8 cellular contexts compared by ENCODE assay signal in genomic region chr19:7829162-7829520, GRCh38. TPM values are rescaled to one million over a fixed set of nuclear protein-coding genes. Genes with fewer than 3 reads are reported as not detected.
DNase-seq lines count a peak whose midpoint lies in the region; ATAC-seq and TF ChIP-seq lines count a peak whose summit lies in the region.

No MANE protein-coding gene starts in this region.

- H3K27ac ChIP-seq in GM23338 (ENCODE audit: low read depth) (no peak overlapping the region), WERI-Rb-1 (peak overlapping the region; percentile 56), gastroesophageal sphincter (peak overlapping the region in 3 of 4 donors; percentile 52 to 62 (median 53)), skeletal muscle tissue (ENCODE audit: low read depth, low read length) (peak overlapping the region; percentile 23)

- H2AFZ ChIP-seq in GM23338, result peak overlapping the region; percentile 92; the same call in 1 of the 2 replicates

- no peaks in the 10 kb centered on the region for H3K79me2 ChIP-seq in GM23338 (replicated peaks; ENCODE audit: insufficient read depth)

- no peaks in the 10 kb centered on the region; the same call in 2 of the 3 replicates for H3K9me3 Mint-ChIP-seq in GM23338

- no peak for TF ChIP-seq POLR2A in gastroesophageal sphincter (IDR thresholded peaks at IDR 0.05)

- H3K4me3 Mint-ChIP-seq in GM23338, result peak overlapping the region; percentile 93

- H3K4me3 ChIP-seq in GM23338 (peak overlapping the region; percentile 60), WERI-Rb-1 (ENCODE audit: low read depth, low read length) (peak overlapping the region; percentile 73), gastroesophageal sphincter (peak overlapping the region in 1 of 2 donors; percentile 96), skeletal muscle tissue (ENCODE audit: low read length in 3 of 3) (peak overlapping the region; percentile 54 to 62 (median 58))

- DNase-seq in GM23338 (ENCODE audit: low spot score), result no peak
- DNase-seq in WERI-Rb-1, result no peak
- no peak for DNase-seq in mucosa of gallbladder (ENCODE audit: low spot score)
- DNase-seq in hepatic stellate cell (ENCODE audit: low spot score), result no peak

- H3K9me3 ChIP-seq in WERI-Rb-1 (ENCODE audit: severe bottlenecking), result no peaks in the 10 kb centered on the region
- H3K9me3 ChIP-seq in gastroesophageal sphincter, result no peaks in the 10 kb centered on the region
- H3K9me3 ChIP-seq in skeletal muscle tissue (ENCODE audit: control insufficient read depth in 3 of 3, low read length in 3 of 3), result no peaks in the 10 kb centered on the region

- H3K4me1 ChIP-seq in GM23338 (ENCODE audit: insufficient read depth) (peaks cover 8% of the 10 kb centered on the region), gastroesophageal sphincter (peaks cover 0 to 42% (median 14%) of the 10 kb centered on the region in 3 donors), skeletal muscle tissue (ENCODE audit: control insufficient read depth in 3 of 3, insufficient read depth in 3 of 3, low read length in 3 of 3) (peaks cover 16 to 24% (median 23%) of the 10 kb centered on the region in 3 donors)

- TF ChIP-seq EP300 in gastroesophageal sphincter (IDR thresholded peaks at IDR 0.05), result no peak

- H3K9me2 ChIP-seq in GM23338 (ENCODE audit: insufficient read depth), result no peaks in the 10 kb centered on the region

- H4K20me1 ChIP-seq in GM23338 (replicated peaks; ENCODE audit: insufficient read depth), result no peaks in the 10 kb centered on the region

- peak overlapping the region; percentile 93 for H3K27ac Mint-ChIP-seq in GM23338

- H3K27me3 ChIP-seq in GM23338 (ENCODE audit: insufficient read depth), result 0 out of 2 replicates have a peak, but pooled peaks cover 6% of the 10 kb centered on the region
- no peaks in the 10 kb centered on the region for H3K27me3 ChIP-seq in WERI-Rb-1 (ENCODE audit: insufficient read depth, low read depth, severe bottlenecking)
- H3K27me3 ChIP-seq in gastroesophageal sphincter, result peaks cover 17% of the 10 kb centered on the region
- peaks cover 0 to 5% (median 0%) of the 10 kb centered on the region in 3 donors for H3K27me3 ChIP-seq in skeletal muscle tissue (ENCODE audit: control insufficient read depth in 3 of 3, insufficient read depth in 3 of 3, low read length in 3 of 3)

- peak overlapping the region; percentile 84 for H3K4me2 ChIP-seq in GM23338

- peaks cover 26% of the 10 kb centered on the region for H3K27me3 Mint-ChIP-seq in GM23338 (ENCODE audit: insufficient read depth, low read depth, poor library complexity)

- H3K36me3 Mint-ChIP-seq in GM23338 (ENCODE audit: low read depth), result no peaks in the 10 kb centered on the region

- H3K36me3 ChIP-seq in GM23338 (ENCODE audit: insufficient read depth) (no peaks in the 10 kb centered on the region), WERI-Rb-1 (no peaks in the 10 kb centered on the region; the same call in 1 of the 2 replicates), gastroesophageal sphincter (no peaks in the 10 kb centered on the region), skeletal muscle tissue (ENCODE audit: control insufficient read depth in 3 of 3, insufficient read depth in 3 of 3, low read length in 3 of 3) (no peaks in the 10 kb centered on the region)

- peak; percentile 36 for ATAC-seq in GM23338
- ATAC-seq in gastroesophageal sphincter, result no peak
- ATAC-seq in HG03025 (IDR thresholded peaks at IDR 0.05; ENCODE audit: low FRiP score, unreplicated experiment), result no peak
- ATAC-seq in GM18868 (IDR thresholded peaks at IDR 0.05; ENCODE audit: unreplicated experiment), result no peak

- WGBS in gastroesophageal sphincter (ENCODE audit: low coverage in 1 of 2), 2 donors, result 5 to 9% methylated on average over 7 to 13 of the region's 18 CpGs

- no peak overlapping the region for H3K9ac ChIP-seq in skeletal muscle tissue (ENCODE audit: low read depth in 1 of 3, low read length in 3 of 3)

- H3F3A ChIP-seq in GM23338 (replicated peaks; ENCODE audit: low read depth), result 0 out of 2 replicates have a peak, but pooled peaks cover 3% of the 10 kb centered on the region

- TF ChIP-seq CTCF in GM23338 (conservative IDR thresholded peaks at IDR 0.05; ENCODE audit: low read depth in 2 of 2), result no peak
- no peak for TF ChIP-seq CTCF in WERI-Rb-1 (IDR thresholded peaks at IDR 0.05; ENCODE audit: low read depth, low read length)
- TF ChIP-seq CTCF in gastroesophageal sphincter (IDR thresholded peaks at IDR 0.05), result no peak

- peaks cover 20% of the 10 kb centered on the region for H3K4me1 Mint-ChIP-seq in GM23338

TF ChIP-seq in GM23338, 12 proteins besides CTCF, POLR2A, EP300 and RAD21:
- TF ChIP-seq JUNB (IDR thresholded peaks at IDR 0.05; ENCODE audit: unreplicated experiment), result no peak
- no peak for TF ChIP-seq EZH2 (IDR thresholded peaks at IDR 0.05; ENCODE audit: low read depth, unreplicated experiment)
- TF ChIP-seq ZNF114 (CRISPR knock-in tag; IDR thresholded peaks at IDR 0.05), result no peak
- no peak for TF ChIP-seq CREB1 (CRISPR knock-in tag; IDR thresholded peaks at IDR 0.05; ENCODE audit: low read depth)
- TF ChIP-seq POLR2AphosphoS5 (IDR thresholded peaks at IDR 0.05; ENCODE audit: low read depth), result no peak; the same call in 1 of the 2 replicates

RNA-seq across cellular contexts. Expression of gene EVI5L, which starts 0.9 kb away (rescaled TPM):
- total RNA-seq in GM23338 (2014; rRNA removed; shearing (Covaris generic)), result 14.0 and 16.2 TPM in 2 replicates
- polyA plus RNA-seq in GM23338 (2016; fragmentation: Nextera tagmentation; extraction: Ambion mirVana), result 4.3 and 4.5 TPM in 2 replicates
- 10 to 100 TPM; 17.3 to 46.3 (median 22.2) TPM for total RNA-seq in gastroesophageal sphincter
- total RNA-seq in skeletal muscle tissue, result 9.4 TPM
- total RNA-seq in mucosa of gallbladder, result 23.4 TPM

RNA-seq across cellular contexts. Expression of gene PRR36, which starts 45.0 kb away (rescaled TPM):
- 12.1 and 17.6 TPM in 2 replicates for total RNA-seq in GM23338 (2014; rRNA removed; shearing (Covaris generic))
- polyA plus RNA-seq in GM23338 (2016; fragmentation: Nextera tagmentation; extraction: Ambion mirVana), result 17.9 and 22.3 TPM in 2 replicates
- not detected for total RNA-seq in gastroesophageal sphincter
- not detected for total RNA-seq in skeletal muscle tissue
- total RNA-seq in mucosa of gallbladder, result 1.6 TPM

RNA-seq across cellular contexts. Expression of gene LRRC8E, which starts 59.2 kb away (rescaled TPM):
- total RNA-seq in GM23338 (2014; rRNA removed; shearing (Covaris generic)), result 4.5 and 4.8 TPM in 2 replicates
- 0.29 and 1.3 TPM in 2 replicates for polyA plus RNA-seq in GM23338 (2016; fragmentation: Nextera tagmentation; extraction: Ambion mirVana)
- total RNA-seq in gastroesophageal sphincter (under 1 TPM; 0.13 to 0.32 (median 0.29) TPM), skeletal muscle tissue (under 0.01 TPM), mucosa of gallbladder (4.1 TPM)
